ENCODE assay signal across 1 cellular context in genomic region chr13:45391926-45392325, GRCh38.
TF ChIP-seq lines count a peak whose summit lies in the region.

No MANE protein-coding gene starts in this region.

TF ChIP-seq in WTC11, 78 proteins besides CTCF, POLR2A, EP300 and RAD21 (continued from another document):
- no peak for TF ChIP-seq ARID4B (CRISPR knock-in tag; IDR thresholded peaks at IDR 0.05; ENCODE audit: borderline replicate concordance)
- no peak for TF ChIP-seq RORB (CRISPR knock-in tag; IDR thresholded peaks at IDR 0.05)
- no peak for TF ChIP-seq ZBTB43 (CRISPR knock-in tag; IDR thresholded peaks at IDR 0.05)
- TF ChIP-seq FOXP1 (CRISPR knock-in tag; IDR thresholded peaks at IDR 0.05; ENCODE audit: borderline replicate concordance): no peak
- TF ChIP-seq NR3C1 (CRISPR knock-in tag; conservative IDR thresholded peaks at IDR 0.05; ENCODE audit: low read depth): no peak
- no peak for TF ChIP-seq ETV6 (CRISPR knock-in tag; IDR thresholded peaks at IDR 0.05)
- TF ChIP-seq GRHL2 (CRISPR knock-in tag; IDR thresholded peaks at IDR 0.05; ENCODE audit: insufficient replicate concordance, severe bottlenecking): no peak
- no peak for TF ChIP-seq FOXK1 (CRISPR knock-in tag; IDR thresholded peaks at IDR 0.05)
- TF ChIP-seq PREB (CRISPR knock-in tag; IDR thresholded peaks at IDR 0.05; ENCODE audit: borderline replicate concordance): no peak
- TF ChIP-seq ZNF396 (CRISPR knock-in tag; IDR thresholded peaks at IDR 0.05; ENCODE audit: borderline replicate concordance): no peak
- TF ChIP-seq ZSCAN18 (CRISPR knock-in tag; IDR thresholded peaks at IDR 0.05): no peak
- no peak for TF ChIP-seq PRRX2 (CRISPR knock-in tag; IDR thresholded peaks at IDR 0.05)
- no peak for TF ChIP-seq OVOL2 (CRISPR knock-in tag; IDR thresholded peaks at IDR 0.05; ENCODE audit: borderline replicate concordance)
